ENCODE assay signal across 8 cellular contexts in genomic region chr4:140427919-140428471, GRCh38. TPM values are rescaled to one million over a fixed set of nuclear protein-coding genes. Genes with fewer than 3 reads are reported as not detected.
DNase-seq lines count a peak whose midpoint lies in the region; ATAC-seq and TF ChIP-seq lines count a peak whose summit lies in the region.

No MANE protein-coding gene starts in this region.

- peak overlapping the region; percentile 69 for H3K4me3 ChIP-seq in AG04449 (ENCODE audit: low read depth, low read length)
- H3K4me3 ChIP-seq in HL-60 (replicated peaks; ENCODE audit: insufficient read depth, low read length) = peak overlapping the region; percentile 73
- peak overlapping the region; percentile 63 to 69 (median 69) for H3K4me3 ChIP-seq in right lobe of liver

- CTCF ChIA-PET in AG04449 (lab: Yijun Ruan, JAX) = interaction anchor here (0.8 to 2.1 kb wide), 7 partner anchors 9 to 182 kb away, joined by 3 to 6 read pairs (median 5); no protein-coding TSS in a partner anchor

- H3K27ac ChIP-seq in HL-60 (replicated peaks) = no peak overlapping the region
- H3K27ac ChIP-seq in right lobe of liver = peak overlapping the region in 1 of 3 donors; percentile 65

- H3K27me3 ChIP-seq in HL-60 (ENCODE audit: insufficient read depth, poor library complexity, severe bottlenecking) = peaks cover 6% of the 10 kb centered on the region
- H3K27me3 ChIP-seq in right lobe of liver = no peaks in the 10 kb centered on the region

- POLR2A ChIA-PET in AG04449 (lab: Yijun Ruan, JAX) = no interaction called here

- DNase-seq in AG04449 (ENCODE audit: low read depth, low spot score) (no peak), HL-60 (ENCODE audit: low read depth in 1 of 2, low spot score in 1 of 2) (peak; percentile 6 to 33), amniotic epithelial cell (ENCODE audit: low read depth) (peak; percentile 64), right lobe of liver (no peak), HPDE6-E6E7 (ENCODE audit: extremely low spot score) (no peak), RPMI8226 (no peak)

- H3K4me1 ChIP-seq in right lobe of liver = no peaks in the 10 kb centered on the region

- 26% methylated on average over 7 of the region's 7 CpGs for WGBS in right lobe of liver (ENCODE audit: insufficient coverage, low coverage, low lambda C conversion rate, missing lambda C conversion rate)

- H3K36me3 ChIP-seq in right lobe of liver = no peaks in the 10 kb centered on the region

- TF ChIP-seq POLR2A in right lobe of liver (IDR thresholded peaks at IDR 0.05) = no peak
- no peak for TF ChIP-seq POLR2A in GM18505 (IDR thresholded peaks at IDR 0.05; ENCODE audit: borderline replicate concordance, extremely low read depth, insufficient read depth, insufficient read length)

- TF ChIP-seq CTCF in AG04449 (IDR thresholded peaks at IDR 0.05; ENCODE audit: insufficient read depth, low read length, missing control alignments) (no peak), HL-60 (IDR thresholded peaks at IDR 0.05; ENCODE audit: insufficient read depth, low read length) (no peak), right lobe of liver (IDR thresholded peaks at IDR 0.05) (no peak)

- ATAC-seq in right lobe of liver = peak; percentile 72 to 81 (median 78)
- ATAC-seq in GM18505 (IDR thresholded peaks at IDR 0.05; ENCODE audit: unreplicated experiment) = no peak
- ATAC-seq in GM19023 (IDR thresholded peaks at IDR 0.05; ENCODE audit: unreplicated experiment) = no peak

- no peaks in the 10 kb centered on the region for H3K9me3 ChIP-seq in right lobe of liver

- intact Hi-C loops in right lobe of liver (cut with DNase I) = no loop called here

RNA-seq across cellular contexts. Expression of gene CLGN, which starts 0.5 kb away (rescaled TPM):
- total RNA-seq in right lobe of liver = 1 to 10 TPM in 4 of 6 experiments, under 1 TPM in 2; 0.55 to 8.9 (median 3.6) TPM

RNA-seq across cellular contexts. Expression of gene SCOC, which starts 54.5 kb away (rescaled TPM):
- total RNA-seq in right lobe of liver = 10 to 100 TPM; 23.1 to 39.3 (median 29.3) TPM

Comparison
In these comparisons a context has a peak if more than half of its experiments do, and no peak if none do; other contexts are left out.
1. DNase-seq: peak in HL-60 (2 of 2) and amniotic epithelial cell (single experiment); none in AG04449 (single experiment), right lobe of liver (0 of 3), HPDE6-E6E7 (single experiment) and RPMI8226 (single experiment).
2. ATAC-seq: peak in right lobe of liver (4 of 4); none in GM18505 (single experiment) and GM19023 (single experiment).
3. Peak in every context shown above with its lines, with median percentiles within 50 percentile points of each other: H3K4me3 ChIP-seq.